In the genomic region with DNA sequence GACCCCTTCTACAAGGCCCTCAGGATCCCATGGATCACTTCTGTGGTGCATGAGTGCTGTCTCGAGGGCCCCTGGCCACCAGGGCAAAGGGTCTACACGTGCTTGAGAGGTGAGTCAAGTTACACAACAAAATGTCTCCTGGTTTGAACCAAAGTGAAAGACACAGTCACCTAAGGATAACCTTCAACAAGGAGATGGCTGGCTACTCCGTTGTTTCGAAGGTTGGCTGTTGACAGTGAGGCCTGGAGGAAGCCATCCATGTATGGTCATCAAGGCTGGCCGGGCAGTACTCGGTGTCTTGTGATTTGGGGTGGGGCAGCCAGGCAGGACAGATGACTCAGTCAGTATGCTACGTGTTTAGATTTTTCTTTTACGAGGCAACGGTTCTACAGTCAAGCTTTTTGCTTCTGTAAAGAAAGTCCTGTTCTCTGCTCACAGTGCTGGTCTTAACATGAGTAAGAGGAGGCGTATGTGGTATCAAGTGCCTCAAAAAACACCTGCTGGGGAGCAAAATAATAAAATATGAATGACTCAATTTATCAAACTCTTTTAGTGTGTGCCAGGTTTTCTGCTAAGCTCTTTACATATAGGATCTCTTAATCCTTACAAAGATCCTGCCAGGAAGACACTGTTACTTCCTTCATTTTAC, we compare ENCODE assay signal across 1 cellular context.
TF ChIP-seq lines count a peak whose summit lies in the region.

No MANE protein-coding gene starts in this region.

TF ChIP-seq in HCT116, 20 proteins besides CTCF, POLR2A, EP300 and RAD21 (continued from another document):
- TF ChIP-seq ZBTB33 (IDR thresholded peaks at IDR 0.05; ENCODE audit: extremely low read depth, insufficient replicate concordance, low read length): no peak
- TF ChIP-seq ZFX (IDR thresholded peaks at IDR 0.05): no peak
- no peak for TF ChIP-seq YY1 (IDR thresholded peaks at IDR 0.05; ENCODE audit: extremely low read depth, insufficient replicate concordance, low read depth, low read length)
